ENCODE assay signal across 1 cellular context in the genomic region with DNA sequence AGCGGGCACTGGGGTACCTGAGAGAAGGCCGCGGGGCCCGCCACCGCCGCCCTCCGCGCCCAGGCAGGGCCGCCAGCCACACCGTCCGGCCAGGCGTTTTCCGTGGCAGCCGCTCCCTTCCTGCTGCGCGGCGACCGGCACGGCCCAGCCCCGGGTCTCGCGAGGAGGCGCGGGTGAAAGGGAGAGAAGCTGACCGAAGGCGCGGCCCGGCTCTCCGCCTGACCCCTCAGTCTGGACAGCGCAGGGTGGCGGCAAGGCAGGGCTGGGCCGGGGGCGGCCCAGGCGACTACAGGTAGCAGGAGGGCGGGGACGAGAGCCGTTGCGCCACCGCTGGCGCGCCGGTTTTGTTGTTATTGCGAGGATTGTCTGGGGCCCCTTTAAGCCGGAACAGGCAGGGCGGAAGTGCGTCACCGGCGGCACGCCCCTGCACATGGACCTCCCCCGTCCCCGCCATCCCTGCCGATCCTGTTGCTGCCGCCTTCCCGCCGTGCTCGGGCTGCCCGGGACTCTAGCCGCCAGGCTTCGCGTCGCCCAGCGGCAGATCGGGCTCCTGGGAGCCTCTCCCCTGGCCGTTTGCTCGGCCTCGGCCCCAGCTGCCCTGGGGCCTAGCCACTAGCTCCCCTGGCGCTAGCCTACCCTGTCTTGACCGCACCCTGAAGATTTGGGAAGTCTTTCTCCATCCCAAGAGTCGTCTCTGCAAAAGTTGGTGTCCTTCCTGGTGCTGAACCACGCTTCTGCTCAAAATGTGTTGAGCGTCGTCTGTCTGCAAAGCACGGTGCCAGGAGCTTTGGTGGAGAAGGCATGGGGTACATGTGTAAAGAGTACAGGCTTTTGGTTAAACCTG.
TF ChIP-seq lines count a peak whose summit lies in the region.

A gene with protein sequence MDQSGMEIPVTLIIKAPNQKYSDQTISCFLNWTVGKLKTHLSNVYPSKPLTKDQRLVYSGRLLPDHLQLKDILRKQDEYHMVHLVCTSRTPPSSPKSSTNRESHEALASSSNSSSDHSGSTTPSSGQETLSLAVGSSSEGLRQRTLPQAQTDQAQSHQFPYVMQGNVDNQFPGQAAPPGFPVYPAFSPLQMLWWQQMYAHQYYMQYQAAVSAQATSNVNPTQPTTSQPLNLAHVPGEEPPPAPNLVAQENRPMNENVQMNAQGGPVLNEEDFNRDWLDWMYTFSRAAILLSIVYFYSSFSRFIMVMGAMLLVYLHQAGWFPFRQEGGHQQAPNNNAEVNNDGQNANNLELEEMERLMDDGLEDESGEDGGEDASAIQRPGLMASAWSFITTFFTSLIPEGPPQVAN (minus strand): TSS at position 352 of the 844 bp plus-strand sequence. CDS start 805 bp downstream, outside the sequence.

TF ChIP-seq in SK-N-SH, 30 proteins besides CTCF, POLR2A, EP300 and RAD21 (continued from another document):
- TF ChIP-seq, protein P1, sequence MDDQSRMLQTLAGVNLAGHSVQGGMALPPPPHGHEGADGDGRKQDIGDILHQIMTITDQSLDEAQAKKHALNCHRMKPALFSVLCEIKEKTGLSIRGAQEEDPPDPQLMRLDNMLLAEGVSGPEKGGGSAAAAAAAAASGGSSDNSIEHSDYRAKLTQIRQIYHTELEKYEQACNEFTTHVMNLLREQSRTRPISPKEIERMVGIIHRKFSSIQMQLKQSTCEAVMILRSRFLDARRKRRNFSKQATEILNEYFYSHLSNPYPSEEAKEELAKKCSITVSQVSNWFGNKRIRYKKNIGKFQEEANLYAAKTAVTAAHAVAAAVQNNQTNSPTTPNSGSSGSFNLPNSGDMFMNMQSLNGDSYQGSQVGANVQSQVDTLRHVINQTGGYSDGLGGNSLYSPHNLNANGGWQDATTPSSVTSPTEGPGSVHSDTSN (IDR thresholded peaks at IDR 0.05): no peak
- TF ChIP-seq MAX (IDR thresholded peaks at IDR 0.05; ENCODE audit: low read depth) (peak; percentile 99), IRF3 (IDR thresholded peaks at IDR 0.05; ENCODE audit: low read depth, low read length) (no peak), USF1 (IDR thresholded peaks at IDR 0.05; ENCODE audit: borderline replicate concordance, low read depth) (no peak), TAF1 (IDR thresholded peaks at IDR 0.05; ENCODE audit: borderline replicate concordance, low read depth, low read length) (peak; percentile 82; the same call in 1 of the 2 replicates), RFX5 (IDR thresholded peaks at IDR 0.05; ENCODE audit: low read length) (no peak), CHD2 (IDR thresholded peaks at IDR 0.05; ENCODE audit: low read length, partially characterized antibody) (peak; percentile 98), TCF12 (IDR thresholded peaks at IDR 0.05) (no peak; the same call in 1 of the 2 replicates), JUND (IDR thresholded peaks at IDR 0.05) (no peak), FOXM1 (IDR thresholded peaks at IDR 0.05; ENCODE audit: low read depth) (no peak; the same call in 1 of the 2 replicates), TEAD4 (IDR thresholded peaks at IDR 0.05; ENCODE audit: borderline replicate concordance, insufficient read depth) (no peak), RXRA (IDR thresholded peaks at IDR 0.05; ENCODE audit: borderline replicate concordance, low read depth) (no peak), NRF1 (IDR thresholded peaks at IDR 0.05; ENCODE audit: low read depth, low read length) (peak; percentile 43)
- TF ChIP-seq, protein P2, sequence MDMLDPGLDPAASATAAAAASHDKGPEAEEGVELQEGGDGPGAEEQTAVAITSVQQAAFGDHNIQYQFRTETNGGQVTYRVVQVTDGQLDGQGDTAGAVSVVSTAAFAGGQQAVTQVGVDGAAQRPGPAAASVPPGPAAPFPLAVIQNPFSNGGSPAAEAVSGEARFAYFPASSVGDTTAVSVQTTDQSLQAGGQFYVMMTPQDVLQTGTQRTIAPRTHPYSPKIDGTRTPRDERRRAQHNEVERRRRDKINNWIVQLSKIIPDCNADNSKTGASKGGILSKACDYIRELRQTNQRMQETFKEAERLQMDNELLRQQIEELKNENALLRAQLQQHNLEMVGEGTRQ (IDR thresholded peaks at IDR 0.05; ENCODE audit: borderline replicate concordance, low read depth, low read length): no peak
